In the genomic region with DNA sequence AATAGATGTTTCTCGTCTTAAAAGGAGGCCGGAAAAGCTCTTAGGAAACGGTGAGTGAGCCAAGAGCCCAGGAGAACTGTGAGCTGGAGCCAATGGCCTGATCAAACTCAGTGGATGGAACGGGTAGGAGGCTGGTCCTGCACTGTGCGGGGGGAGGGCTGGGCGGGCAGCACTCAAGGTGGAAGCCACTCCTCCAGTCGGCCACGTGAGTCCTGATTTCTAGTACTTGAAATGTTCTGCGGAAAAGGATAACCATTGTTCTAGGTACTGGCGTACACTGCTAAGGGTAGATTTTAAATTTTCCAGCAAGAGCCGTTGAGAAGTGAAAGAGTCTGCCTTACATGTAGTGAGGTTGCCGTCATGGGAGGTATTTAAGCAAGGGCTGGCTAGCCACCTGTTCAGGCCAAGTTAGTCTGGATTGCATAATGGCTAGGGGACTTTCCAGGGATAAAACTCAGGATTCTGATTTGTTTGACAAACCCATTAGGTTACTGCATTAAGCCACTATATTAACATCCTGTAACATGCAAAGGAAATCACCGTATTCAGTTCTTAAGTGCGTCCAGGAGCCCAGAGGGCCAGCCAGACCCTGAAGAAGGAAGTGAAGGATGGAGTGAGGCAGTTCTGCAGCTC, we compare ENCODE assay signal across 1 cellular context.
TF ChIP-seq lines count a peak whose summit lies in the region.

No MANE protein-coding gene starts in this region.

TF ChIP-seq in A549, 52 proteins besides CTCF, POLR2A, EP300 and RAD21:
- TF ChIP-seq PHF8 (IDR thresholded peaks at IDR 0.05; ENCODE audit: borderline replicate concordance, low read depth) (no peak), FOSL2 (IDR thresholded peaks at IDR 0.05) (no peak), FOSL2 (CRISPR knock-in tag; IDR thresholded peaks at IDR 0.05) (no peak), NFE2L2 (conservative IDR thresholded peaks at IDR 0.05; ENCODE audit: low read length) (no peak), CEBPB (IDR thresholded peaks at IDR 0.05) (peak in 1 of 2 experiments; percentile 36; a peak in 1 of 4 replicates), NPAS2 (CRISPR knock-in tag; IDR thresholded peaks at IDR 0.05; ENCODE audit: borderline replicate concordance) (no peak), EHF (CRISPR knock-in tag; IDR thresholded peaks at IDR 0.05) (no peak), CHD4 (IDR thresholded peaks at IDR 0.05; ENCODE audit: borderline replicate concordance) (no peak)
